Comparison of ENCODE assay signal across 9 cellular contexts in the genomic region with DNA sequence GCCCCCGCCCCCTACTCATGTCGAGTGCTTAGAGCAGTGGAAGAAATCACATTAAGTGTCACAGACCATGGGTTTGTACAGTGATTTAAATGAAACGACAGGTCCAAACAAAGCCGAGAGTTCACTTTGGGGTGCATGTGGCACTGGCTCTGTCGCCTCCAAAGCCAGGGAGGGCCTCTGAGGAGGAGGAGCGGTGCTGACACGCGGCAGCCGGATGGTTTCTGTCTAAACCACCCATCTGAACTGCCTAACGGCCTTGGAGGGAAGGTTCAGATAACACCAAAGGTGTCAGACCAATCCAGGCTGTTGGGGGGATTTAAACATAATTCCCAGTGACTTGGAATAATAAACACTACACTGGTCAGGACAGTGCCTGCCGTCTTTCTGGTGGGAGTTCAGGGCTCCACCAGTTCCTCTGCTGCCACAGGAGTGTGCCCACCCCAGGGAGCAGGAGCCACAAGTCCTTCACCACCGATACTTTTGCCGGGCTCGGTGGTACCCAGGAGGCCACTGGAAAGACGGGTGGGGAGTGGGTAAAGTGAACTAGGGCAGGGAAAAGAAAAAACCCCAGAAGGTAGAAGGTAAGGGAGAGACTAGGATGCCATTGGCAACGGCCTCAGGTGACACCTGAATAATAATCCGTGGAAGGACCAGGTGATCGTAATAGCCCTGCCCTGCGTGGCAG.
DNase-seq lines count a peak whose midpoint lies in the region; ATAC-seq, FAIRE-seq and TF ChIP-seq lines count a peak whose summit lies in the region.
"Had no signal": no experiment of that assay in that cellular context is flagged by ENCODE, and none has a peak within 500 bp of the region (broad histone marks: within the 10 kb centered on the region; RNA-seq: fewer than 3 reads in every experiment).

No MANE protein-coding gene starts in this region.

- H3K4me1 Mint-ChIP-seq in activated naive CD4-positive, alpha-beta T cell treated with anti-CD3 and anti-CD28 coated beads for 36 hours (ENCODE audit: low read depth): peaks cover 60% of the 10 kb centered on the region
- H3K4me1 Mint-ChIP-seq in mesothelial cell of epicardium: peaks cover 47% of the 10 kb centered on the region

- WGBS in adipose tissue, 3 donors: 59 to 76% (median 70%) methylated on average over 19 of the region's 19 CpGs
- 65 to 71% methylated on average over 17 to 19 of the region's 19 CpGs for WGBS in upper lobe of left lung, 2 donors

- peak overlapping the region; percentile 29 for H3K4me3 Mint-ChIP-seq in activated naive CD4-positive, alpha-beta T cell treated with anti-CD3 and anti-CD28 coated beads for 36 hours
- H3K4me3 Mint-ChIP-seq in mesothelial cell of epicardium: peak overlapping the region; percentile 62

- H3K4me1 ChIP-seq in upper lobe of left lung: peaks cover 45 to 65% (median 50%) of the 10 kb centered on the region in 4 donors

- H3K9me3 ChIP-seq in upper lobe of left lung: no peaks in the 10 kb centered on the region

- H3K27me3 Mint-ChIP-seq in activated naive CD4-positive, alpha-beta T cell treated with anti-CD3 and anti-CD28 coated beads for 36 hours (ENCODE audit: low read depth): no peaks in the 10 kb centered on the region
- no peaks in the 10 kb centered on the region for H3K27me3 Mint-ChIP-seq in mesothelial cell of epicardium (ENCODE audit: low read depth)

- no peak for TF ChIP-seq POLR2A in upper lobe of left lung (IDR thresholded peaks at IDR 0.05)

- TF ChIP-seq EP300 in upper lobe of left lung (IDR thresholded peaks at IDR 0.05): no peak

- H3K27me3 ChIP-seq in upper lobe of left lung: no peaks in the 10 kb centered on the region

- intact Hi-C loops in activated naive CD4-positive, alpha-beta T cell treated with anti-CD3 and anti-CD28 coated beads for 36 hours (cut with micrococcal nuclease): loop anchor here (2.0 to 5.0 kb wide), 4 partner anchors 47 to 92 kb away; no protein-coding TSS in a partner anchor

- peak overlapping the region; percentile 81 for H3K27ac Mint-ChIP-seq in activated naive CD4-positive, alpha-beta T cell treated with anti-CD3 and anti-CD28 coated beads for 36 hours
- H3K27ac Mint-ChIP-seq in mesothelial cell of epicardium: peak overlapping the region; percentile 98

- H3K4me3 ChIP-seq in upper lobe of left lung: peak overlapping the region in 2 of 4 donors; percentile 8

- H3K27ac ChIP-seq in adipose tissue (ENCODE audit: low read depth, low read length): peak overlapping the region; percentile 33
- peak overlapping the region; percentile 67 to 84 (median 79) for H3K27ac ChIP-seq in upper lobe of left lung

- CTCF ChIA-PET in activated naive CD4-positive, alpha-beta T cell treated with anti-CD3 and anti-CD28 coated beads for 36 hours (lab: Charles Lee): interaction anchor here (0.7 to 1.4 kb wide), 16 partner anchors 8 to 226 kb away, joined by 3 to 10 read pairs (median 3); no protein-coding TSS in a partner anchor

- no peak for TF ChIP-seq CTCF in mesothelial cell of epicardium (IDR thresholded peaks at IDR 0.05; ENCODE audit: unreplicated experiment)
- TF ChIP-seq CTCF in upper lobe of left lung (IDR thresholded peaks at IDR 0.05): no peak

- DNase-seq in activated naive CD4-positive, alpha-beta T cell treated with anti-CD3 and anti-CD28 coated beads for 36 hours: peak; percentile 19
- DNase-seq in activated naive CD4-positive, alpha-beta T cell treated with anti-CD3 and anti-CD28 coated beads, Interleukin-2, amount 50 U/mL, for 16 hours: no peak
- no peak for DNase-seq in mesothelial cell of epicardium (ENCODE audit: low spot score in 2 of 2, unreplicated experiment in 2 of 2)
- no peak for DNase-seq in upper lobe of left lung
- DNase-seq in RCC 7860 (ENCODE audit: low spot score): no peak
- DNase-seq: MV-4-11 had no signal

- ATAC-seq in upper lobe of left lung (ENCODE audit: low FRiP score in 2 of 2) (peak in 1 of 2 donors; percentile 3), HG02852 (IDR thresholded peaks at IDR 0.05; ENCODE audit: unreplicated experiment) (no peak), HG03439 (IDR thresholded peaks at IDR 0.05; ENCODE audit: unreplicated experiment) (no peak)

- no peak for FAIRE-seq in RCC 7860 (lab: Jason Lieb, UNC)

- peaks cover 4% of the 10 kb centered on the region for H3K36me3 Mint-ChIP-seq in activated naive CD4-positive, alpha-beta T cell treated with anti-CD3 and anti-CD28 coated beads for 36 hours (ENCODE audit: low read depth)
- H3K36me3 Mint-ChIP-seq in mesothelial cell of epicardium: peaks cover under 1% of the 10 kb centered on the region

- no peaks in the 10 kb centered on the region for H3K9me3 Mint-ChIP-seq in activated naive CD4-positive, alpha-beta T cell treated with anti-CD3 and anti-CD28 coated beads for 36 hours
- no peaks in the 10 kb centered on the region for H3K9me3 Mint-ChIP-seq in mesothelial cell of epicardium

- H3K36me3 ChIP-seq in upper lobe of left lung: peaks cover 0 to 7% (median 2%) of the 10 kb centered on the region in 4 donors
